ENCODE assay signal across 10 cellular contexts in genomic region chr16:49281481-49281842, GRCh38. TPM values are rescaled to one million over a fixed set of nuclear protein-coding genes. Genes with fewer than 3 reads are reported as not detected.
DNase-seq lines count a peak whose midpoint lies in the region; ATAC-seq and TF ChIP-seq lines count a peak whose summit lies in the region.
"Had no signal": no experiment of that assay in that cellular context is flagged by ENCODE, and none has a peak within 500 bp of the region (broad histone marks: within the 10 kb centered on the region; RNA-seq: fewer than 3 reads in every experiment).

CBLN1 (minus strand) TSS chr16:49281838; CDS start chr16:49281465, 373 bp downstream.

- peak within 1 kb of the TSS; percentile 68 for H3K4me3 ChIP-seq in coronary artery
- H3K4me3 ChIP-seq in neural progenitor cell: peak within 1 kb of the TSS; percentile 65
- H3K4me3 ChIP-seq in SJCRH30: no peak within 1 kb of the TSS

- H3K27ac Mint-ChIP-seq in neural progenitor cell: no peak within 1 kb of the TSS

- H2AFZ ChIP-seq in neural progenitor cell (replicated peaks): peak within 1 kb of the TSS; percentile 89

- H3F3A ChIP-seq in neural progenitor cell (ENCODE audit: low read depth): peaks cover 41% of the 10 kb centered on the region

- TF ChIP-seq CTCF in coronary artery (IDR thresholded peaks at IDR 0.05) (no peak), neural progenitor cell (IDR thresholded peaks at IDR 0.05) (no peak)

- peak; percentile 15 for ATAC-seq in HG02981 (IDR thresholded peaks at IDR 0.05; ENCODE audit: unreplicated experiment)
- no peak for ATAC-seq in left colon
- no peak for ATAC-seq in GM21528 (IDR thresholded peaks at IDR 0.05; ENCODE audit: low FRiP score, unreplicated experiment)

- peak within 1 kb of the TSS; percentile 87 for H3K4me3 Mint-ChIP-seq in neural progenitor cell

- H3K9ac ChIP-seq in ES-I3 (ENCODE audit: low read depth, low read length) (peak within 1 kb of the TSS; percentile 71), neural progenitor cell (no peak within 1 kb of the TSS)

- H3K4me1 ChIP-seq in ES-I3 (ENCODE audit: insufficient read depth, low read length) (peaks cover 12% of the 10 kb centered on the region; the same call in 1 of the 2 replicates), neural progenitor cell (peaks cover 48% of the 10 kb centered on the region), SJCRH30 (no peaks in the 10 kb centered on the region)

- peaks cover 67% of the 10 kb centered on the region for H3K27me3 Mint-ChIP-seq in neural progenitor cell (ENCODE audit: insufficient read depth, low read depth)

- H3K79me2 ChIP-seq in neural progenitor cell (ENCODE audit: low read depth): no peaks in the 10 kb centered on the region

- intact Hi-C loops in left colon (cut with DNase I, micrococcal nuclease): no loop called here

- peak within 1 kb of the TSS in 1 of 2 donors; percentile 56 for H3K27ac ChIP-seq in coronary artery
- no peak within 1 kb of the TSS for H3K27ac ChIP-seq in neural progenitor cell
- H3K27ac ChIP-seq in SJCRH30: no peak within 1 kb of the TSS

- peaks cover 67% of the 10 kb centered on the region for H4K20me1 ChIP-seq in neural progenitor cell (ENCODE audit: low read depth)

- H3K27me3 ChIP-seq in neural progenitor cell: peaks cover 94% of the 10 kb centered on the region
- no peaks in the 10 kb centered on the region for H3K27me3 ChIP-seq in SJCRH30

- peaks cover 32% of the 10 kb centered on the region for H3K4me1 Mint-ChIP-seq in neural progenitor cell

- H3K36me3 ChIP-seq in ES-I3 (ENCODE audit: insufficient read depth, low read length) (no peaks in the 10 kb centered on the region), neural progenitor cell (no peaks in the 10 kb centered on the region), SJCRH30 (no peaks in the 10 kb centered on the region)

- DNase-seq in coronary artery (ENCODE audit: low spot score): no peak
- no peak for DNase-seq in neural progenitor cell (ENCODE audit: low spot score)
- no peak for DNase-seq in left colon
- DNase-seq in SJCRH30: no peak
- no peak for DNase-seq in NOMO-1 (lab: John Stamatoyannopoulos, UW; ENCODE audit: unreplicated experiment in 2 of 2)

- H3K36me3 Mint-ChIP-seq in neural progenitor cell: peaks cover 2% of the 10 kb centered on the region

- peak within 1 kb of the TSS; percentile 89 for H3K4me2 ChIP-seq in neural progenitor cell

- no peaks in the 10 kb centered on the region for H3K9me3 ChIP-seq in ES-I3 (ENCODE audit: control insufficient read depth, insufficient read depth, low read length)
- no peaks in the 10 kb centered on the region for H3K9me3 ChIP-seq in neural progenitor cell (ENCODE audit: low read depth)
- H3K9me3 ChIP-seq in SJCRH30 (replicated peaks): no peaks in the 10 kb centered on the region

- peaks cover 2% of the 10 kb centered on the region for H3K9me3 Mint-ChIP-seq in neural progenitor cell

RNA-seq across cellular contexts. Expression of gene CBLN1, which starts in this region (rescaled TPM):
- total RNA-seq in neural progenitor cell (ENCODE audit: low replicate concordance): 0.11 and 0.31 TPM in 2 replicates
- total RNA-seq in left colon: under 1 TPM; 0.39 to 0.40 TPM
- not detected in 2 replicates for total RNA-seq in SJCRH30 (2014; rRNA removed; shearing (Covaris generic))
- total RNA-seq: LHCN-M2, mononuclear cell had no signal
